Comparison of ENCODE assay signal across 2 cellular contexts in the genomic region with DNA sequence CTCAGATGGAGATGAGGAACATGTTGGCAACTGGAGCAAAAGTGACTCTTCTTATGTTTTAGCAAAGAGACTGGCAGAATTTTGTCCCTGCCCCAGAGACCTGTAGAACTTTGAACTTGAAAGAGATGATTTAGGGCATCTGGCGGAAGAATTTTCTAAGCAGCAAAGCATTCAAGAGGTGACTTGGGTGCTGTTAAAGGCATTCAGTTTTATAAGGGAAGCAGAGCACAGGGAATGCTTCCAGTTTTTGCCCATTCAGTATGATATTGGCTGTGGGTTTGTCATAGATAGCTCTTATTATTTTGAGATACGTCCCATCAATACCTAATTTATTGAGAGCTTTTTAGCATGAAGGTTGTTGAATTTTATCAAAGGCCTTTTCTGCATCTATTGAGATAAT. TPM values are rescaled to one million over a fixed set of nuclear protein-coding genes. Genes with fewer than 3 reads are reported as not detected.
"Had no signal": no experiment of that assay in that cellular context is flagged by ENCODE, and none has a peak within 500 bp of the region (broad histone marks: within the 10 kb centered on the region; RNA-seq: fewer than 3 reads in every experiment).

No MANE protein-coding gene starts in this region.

RNA-seq across cellular contexts. Expression of gene ZIM2, which starts 11.8 kb away (rescaled TPM):
- total RNA-seq: tibial nerve, upper lobe of right lung had no signal
